In genomic region chr2:42568431-42569115, GRCh38 we compare ENCODE assay signal across 8 cellular contexts. TPM values are rescaled to one million over a fixed set of nuclear protein-coding genes. Genes with fewer than 3 reads are reported as not detected.
DNase-seq lines count a peak whose midpoint lies in the region; ATAC-seq and TF ChIP-seq lines count a peak whose summit lies in the region.

TSS of gene MTA3 (plus strand) at chr2:42568632. CDS start at chr2:42568746, 114 bp downstream.

- TF ChIP-seq CTCF in VCaP (conservative IDR thresholded peaks at IDR 0.05) (no peak), breast epithelium (IDR thresholded peaks at IDR 0.05) (no peak)

- H3K4me3 ChIP-seq in breast epithelium: peak within 1 kb of the TSS; percentile 77 to 92 (median 85)

- no peaks in the 10 kb centered on the region for H3K36me3 ChIP-seq in breast epithelium

- TF ChIP-seq POLR2A in breast epithelium (IDR thresholded peaks at IDR 0.05): no peak

- H3K27me3 ChIP-seq in breast epithelium: no peaks in the 10 kb centered on the region

- peaks cover 0 to 5% of the 10 kb centered on the region in 2 donors for H3K4me1 ChIP-seq in breast epithelium

- no peak for ATAC-seq in HG03025 (IDR thresholded peaks at IDR 0.05; ENCODE audit: low FRiP score, unreplicated experiment)

- H3K9me3 ChIP-seq in breast epithelium: no peaks in the 10 kb centered on the region

- H3K27ac ChIP-seq in VCaP (peak within 1 kb of the TSS; percentile 86), breast epithelium (peak within 1 kb of the TSS; percentile 93 to 97)

- intact Hi-C loops in breast epithelium (cut with DNase I; ENCODE audit: low total_unique reads): no loop called here

- peak; percentile 68 for DNase-seq in NCI-H82 (lab: John Stamatoyannopoulos, UW)
- DNase-seq in NCI-H82 treated with DMSO at 0.1 percent for 48 hours (lab: John Stamatoyannopoulos, UW; ENCODE audit: unreplicated experiment): no peak
- peak; percentile 33 for DNase-seq in HuH-7 (ENCODE audit: low spot score)
- DNase-seq in breast epithelium (ENCODE audit: low spot score in 2 of 2): peak; percentile 40 to 65
- DNase-seq in iris pigment epithelial cell (ENCODE audit: low read depth): peak; percentile 23
- DNase-seq in stimulated activated CD4-positive, alpha-beta T cell treated with anti-CD3 and anti-CD28 coated beads, Interleukin-12 subunit alpha, Interleukin-12 subunit beta, amount 100 ng/mL, for 24 hours (ENCODE audit: low read depth in 2 of 2): peak; percentile 28 to 58

RNA-seq across cellular contexts. Expression of gene MTA3, which starts in this region (rescaled TPM):
- 10 to 100 TPM; 31.4 to 58.0 (median 49.2) TPM for total RNA-seq in breast epithelium
